Comparison of ENCODE assay signal across 21 cellular contexts in genomic region chr2:237345891-237346640, GRCh38.
DNase-seq lines count a peak whose midpoint lies in the region; ATAC-seq and TF ChIP-seq lines count a peak whose summit lies in the region.
"Had no signal": no experiment of that assay in that cellular context is flagged by ENCODE, and none has a peak within 500 bp of the region (broad histone marks: within the 10 kb centered on the region; RNA-seq: fewer than 3 reads in every experiment).

No MANE protein-coding gene starts in this region.

- no peak for TF ChIP-seq EP300 in sigmoid colon (IDR thresholded peaks at IDR 0.05)

- no peaks in the 10 kb centered on the region for H3K27me3 ChIP-seq in brain microvascular endothelial cell (replicated peaks)
- H3K27me3 ChIP-seq in sigmoid colon, result no peaks in the 10 kb centered on the region

- H3K36me3 ChIP-seq in brain microvascular endothelial cell (replicated peaks) (peaks cover 93% of the 10 kb centered on the region), sigmoid colon (peaks cover 56 to 98% (median 70%) of the 10 kb centered on the region in 4 donors)

- no peak for TF ChIP-seq POLR2A in sigmoid colon (IDR thresholded peaks at IDR 0.05)

- intact Hi-C loops in sigmoid colon (cut with DNase I), result no loop called here

- H3K27ac ChIP-seq in brain microvascular endothelial cell, result peak overlapping the region; percentile 7
- H3K27ac ChIP-seq in sigmoid colon, result peak overlapping the region in 3 of 4 donors; percentile 12 to 91 (median 42)
- H3K27ac ChIP-seq: 22Rv1, coronary artery had no signal

- DNase-seq in DMS 273 (lab: John Stamatoyannopoulos, UW; ENCODE audit: unreplicated experiment), result peak; percentile 21
- no peak for DNase-seq in DMS 273 treated with DMSO at 0.1 percent for 48 hours (lab: John Stamatoyannopoulos, UW)
- peak; percentile 75 for DNase-seq in M059J (ENCODE audit: low read depth)
- DNase-seq in brain microvascular endothelial cell, result no peak
- DNase-seq in sigmoid colon, result no peak
- DNase-seq in mesenteric fat pad (ENCODE audit: low spot score), result no peak
- DNase-seq: activated CD8-positive, alpha-beta memory T cell treated with anti-CD3 and anti-CD28 coated beads, Interleukin-2, amount 10 ng/mL, durations not matched to agents 7 days and 5 days; activated gamma-delta T cell treated with Interleukin-2 at 50 U/mL for 16 hours; aorta; CD4-positive, CD25-positive, alpha-beta regulatory T cell; naive thymus-derived CD4-positive, alpha-beta T cell; NCI-H146; NCI-H446; SHP77 treated with DMSO at 0.1 percent for 48 hours had no signal

- WGBS in sigmoid colon, 2 donors, result 66 to 77% methylated on average over 4 of the region's 4 CpGs

- ATAC-seq in HG03139 (IDR thresholded peaks at IDR 0.05; ENCODE audit: unreplicated experiment) (no peak), GM19395 (IDR thresholded peaks at IDR 0.05; ENCODE audit: unreplicated experiment) (no peak)
- ATAC-seq: activated CD4-positive, CD25-positive, alpha-beta regulatory T cell treated with anti-CD3 and anti-CD28 coated beads, Interleukin-2, amount 50 U/mL, for 24 hours; activated CD8-positive, alpha-beta memory T cell treated with anti-CD3 and anti-CD28 coated beads, Interleukin-2, amount 10 ng/mL, durations not matched to agents 7 days and 5 days; HCT116; naive thymus-derived CD4-positive, alpha-beta T cell; stimulated activated memory B cell treated with anti-CD40 and anti-IgM and Interleukin-4, amounts not matched to agents 10 μg/mL and 1 μg/mL and 100 μg/mL, for 72 hours had no signal

- H3K4me1 ChIP-seq in sigmoid colon, result peaks cover 0 to 16% (median 13%) of the 10 kb centered on the region in 4 donors

- no peak for TF ChIP-seq CTCF in brain microvascular endothelial cell (IDR thresholded peaks at IDR 0.05; ENCODE audit: low read depth, low read length, missing control alignments)
- no peak for TF ChIP-seq CTCF in sigmoid colon (IDR thresholded peaks at IDR 0.05)

- no peaks in the 10 kb centered on the region for H3K9me3 ChIP-seq in sigmoid colon

- in situ Hi-C loops in brain microvascular endothelial cell (cut with HindIII; ENCODE audit: low pct_ligation_motif_present, low sequenced_read_pairs), result no loop called here

- no peak overlapping the region for H3K4me3 ChIP-seq in brain microvascular endothelial cell (ENCODE audit: low read depth, low read length)
- no peak overlapping the region for H3K4me3 ChIP-seq in sigmoid colon
- H3K4me3 ChIP-seq: coronary artery had no signal

Comparison
In these comparisons a context has a peak if more than half of its experiments do, and no peak if none do; other contexts are left out.
1. DNase-seq: peak in DMS 273 (single experiment) and M059J (single experiment); none in DMS 273 treated with DMSO at 0.1 percent for 48 hours (single experiment), brain microvascular endothelial cell (single experiment), sigmoid colon (single experiment) and mesenteric fat pad (single experiment).